ENCODE assay signal across 3 cellular contexts in the genomic region with DNA sequence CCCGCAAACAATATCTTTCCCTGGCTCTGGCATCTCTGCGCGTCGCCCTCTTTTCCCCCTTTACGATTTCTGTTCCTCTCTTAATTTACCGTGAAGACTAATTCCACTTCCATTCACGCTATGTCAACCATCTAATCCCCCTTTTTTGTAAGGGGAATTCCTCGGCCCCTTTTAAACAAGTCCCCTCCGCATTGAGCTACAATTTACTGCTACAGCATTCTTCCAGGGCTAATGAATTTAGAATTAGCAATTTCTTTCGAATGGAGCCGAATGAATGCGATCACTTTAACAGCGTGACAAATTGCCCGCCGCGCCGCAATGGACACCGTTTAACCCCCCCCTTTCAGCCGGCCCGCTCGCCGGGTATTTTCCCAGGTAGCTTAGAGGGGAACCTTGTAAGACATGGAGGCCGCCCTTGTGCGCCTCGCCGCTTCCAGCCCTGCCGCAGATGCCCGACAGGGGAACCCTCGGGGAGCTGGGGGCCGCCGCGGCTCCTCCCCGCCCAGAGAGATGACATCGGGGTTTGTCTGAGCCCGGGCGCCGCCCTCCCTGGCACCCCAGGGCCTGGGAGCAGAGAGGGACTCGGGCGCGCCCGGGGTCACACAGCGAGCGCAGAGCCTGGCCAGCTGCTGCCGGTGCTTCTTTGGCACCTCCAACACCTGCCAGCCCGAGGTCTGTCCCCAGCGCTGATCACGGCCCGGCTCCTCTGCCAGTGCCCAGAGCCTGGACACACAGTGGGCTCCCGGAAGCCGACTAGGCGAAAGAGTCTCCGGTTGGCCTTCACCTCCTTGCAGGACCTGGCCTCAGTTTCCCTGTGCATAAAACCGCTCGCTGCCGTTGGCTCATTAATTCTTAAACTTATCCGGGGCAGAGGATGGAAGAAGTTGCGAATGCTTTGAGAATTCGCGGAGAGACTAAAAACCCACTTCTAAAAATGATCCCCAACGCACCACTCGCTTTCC.
TF ChIP-seq lines count a peak whose summit lies in the region.

No MANE protein-coding gene starts in this region.

TF ChIP-seq in SK-N-SH, 30 proteins besides CTCF, POLR2A, EP300 and RAD21:
- no peak for TF ChIP-seq FOSL2 (IDR thresholded peaks at IDR 0.05; ENCODE audit: borderline replicate concordance, low read depth)
- peak; percentile 91 for TF ChIP-seq EZH2phosphoT487 (IDR thresholded peaks at IDR 0.05; ENCODE audit: borderline replicate concordance, low read depth)

TF ChIP-seq in SK-N-SH treated with all-trans-retinoic acid at 6 μM for 48 hours, 23 proteins besides CTCF, POLR2A, EP300 and RAD21:
- TF ChIP-seq ZC3H10 (CRISPR knock-in tag; IDR thresholded peaks at IDR 0.05): no peak
- TF ChIP-seq OSR1 (CRISPR knock-in tag; IDR thresholded peaks at IDR 0.05): no peak
- TF ChIP-seq ZFP3 (CRISPR knock-in tag; IDR thresholded peaks at IDR 0.05): no peak
- no peak for TF ChIP-seq ZNF565 (CRISPR knock-in tag; conservative IDR thresholded peaks at IDR 0.05; ENCODE audit: low read depth)
- no peak for TF ChIP-seq TCF4 (CRISPR knock-in tag; IDR thresholded peaks at IDR 0.05; ENCODE audit: borderline replicate concordance)
- TF ChIP-seq, protein P1, sequence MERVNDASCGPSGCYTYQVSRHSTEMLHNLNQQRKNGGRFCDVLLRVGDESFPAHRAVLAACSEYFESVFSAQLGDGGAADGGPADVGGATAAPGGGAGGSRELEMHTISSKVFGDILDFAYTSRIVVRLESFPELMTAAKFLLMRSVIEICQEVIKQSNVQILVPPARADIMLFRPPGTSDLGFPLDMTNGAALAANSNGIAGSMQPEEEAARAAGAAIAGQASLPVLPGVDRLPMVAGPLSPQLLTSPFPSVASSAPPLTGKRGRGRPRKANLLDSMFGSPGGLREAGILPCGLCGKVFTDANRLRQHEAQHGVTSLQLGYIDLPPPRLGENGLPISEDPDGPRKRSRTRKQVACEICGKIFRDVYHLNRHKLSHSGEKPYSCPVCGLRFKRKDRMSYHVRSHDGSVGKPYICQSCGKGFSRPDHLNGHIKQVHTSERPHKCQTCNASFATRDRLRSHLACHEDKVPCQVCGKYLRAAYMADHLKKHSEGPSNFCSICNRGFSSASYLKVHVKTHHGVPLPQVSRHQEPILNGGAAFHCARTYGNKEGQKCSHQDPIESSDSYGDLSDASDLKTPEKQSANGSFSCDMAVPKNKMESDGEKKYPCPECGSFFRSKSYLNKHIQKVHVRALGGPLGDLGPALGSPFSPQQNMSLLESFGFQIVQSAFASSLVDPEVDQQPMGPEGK (CRISPR knock-in tag; IDR thresholded peaks at IDR 0.05; ENCODE audit: borderline replicate concordance): no peak
- no peak for TF ChIP-seq PPARA (CRISPR knock-in tag; IDR thresholded peaks at IDR 0.05; ENCODE audit: borderline replicate concordance)
- TF ChIP-seq, protein P2, sequence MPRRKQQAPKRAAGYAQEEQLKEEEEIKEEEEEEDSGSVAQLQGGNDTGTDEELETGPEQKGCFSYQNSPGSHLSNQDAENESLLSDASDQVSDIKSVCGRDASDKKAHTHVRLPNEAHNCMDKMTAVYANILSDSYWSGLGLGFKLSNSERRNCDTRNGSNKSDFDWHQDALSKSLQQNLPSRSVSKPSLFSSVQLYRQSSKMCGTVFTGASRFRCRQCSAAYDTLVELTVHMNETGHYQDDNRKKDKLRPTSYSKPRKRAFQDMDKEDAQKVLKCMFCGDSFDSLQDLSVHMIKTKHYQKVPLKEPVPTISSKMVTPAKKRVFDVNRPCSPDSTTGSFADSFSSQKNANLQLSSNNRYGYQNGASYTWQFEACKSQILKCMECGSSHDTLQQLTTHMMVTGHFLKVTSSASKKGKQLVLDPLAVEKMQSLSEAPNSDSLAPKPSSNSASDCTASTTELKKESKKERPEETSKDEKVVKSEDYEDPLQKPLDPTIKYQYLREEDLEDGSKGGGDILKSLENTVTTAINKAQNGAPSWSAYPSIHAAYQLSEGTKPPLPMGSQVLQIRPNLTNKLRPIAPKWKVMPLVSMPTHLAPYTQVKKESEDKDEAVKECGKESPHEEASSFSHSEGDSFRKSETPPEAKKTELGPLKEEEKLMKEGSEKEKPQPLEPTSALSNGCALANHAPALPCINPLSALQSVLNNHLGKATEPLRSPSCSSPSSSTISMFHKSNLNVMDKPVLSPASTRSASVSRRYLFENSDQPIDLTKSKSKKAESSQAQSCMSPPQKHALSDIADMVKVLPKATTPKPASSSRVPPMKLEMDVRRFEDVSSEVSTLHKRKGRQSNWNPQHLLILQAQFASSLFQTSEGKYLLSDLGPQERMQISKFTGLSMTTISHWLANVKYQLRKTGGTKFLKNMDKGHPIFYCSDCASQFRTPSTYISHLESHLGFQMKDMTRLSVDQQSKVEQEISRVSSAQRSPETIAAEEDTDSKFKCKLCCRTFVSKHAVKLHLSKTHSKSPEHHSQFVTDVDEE (CRISPR knock-in tag; IDR thresholded peaks at IDR 0.05): no peak
- no peak for TF ChIP-seq ESRRG (CRISPR knock-in tag; IDR thresholded peaks at IDR 0.05)
- TF ChIP-seq SNAI2 (CRISPR knock-in tag; IDR thresholded peaks at IDR 0.05): no peak
- no peak for TF ChIP-seq ARNTL (CRISPR knock-in tag; IDR thresholded peaks at IDR 0.05; ENCODE audit: borderline replicate concordance, low read depth)
- TF ChIP-seq ISL1 (CRISPR knock-in tag; IDR thresholded peaks at IDR 0.05): no peak
- TF ChIP-seq ZNF8 (CRISPR knock-in tag; IDR thresholded peaks at IDR 0.05): no peak
- TF ChIP-seq, protein P3, sequence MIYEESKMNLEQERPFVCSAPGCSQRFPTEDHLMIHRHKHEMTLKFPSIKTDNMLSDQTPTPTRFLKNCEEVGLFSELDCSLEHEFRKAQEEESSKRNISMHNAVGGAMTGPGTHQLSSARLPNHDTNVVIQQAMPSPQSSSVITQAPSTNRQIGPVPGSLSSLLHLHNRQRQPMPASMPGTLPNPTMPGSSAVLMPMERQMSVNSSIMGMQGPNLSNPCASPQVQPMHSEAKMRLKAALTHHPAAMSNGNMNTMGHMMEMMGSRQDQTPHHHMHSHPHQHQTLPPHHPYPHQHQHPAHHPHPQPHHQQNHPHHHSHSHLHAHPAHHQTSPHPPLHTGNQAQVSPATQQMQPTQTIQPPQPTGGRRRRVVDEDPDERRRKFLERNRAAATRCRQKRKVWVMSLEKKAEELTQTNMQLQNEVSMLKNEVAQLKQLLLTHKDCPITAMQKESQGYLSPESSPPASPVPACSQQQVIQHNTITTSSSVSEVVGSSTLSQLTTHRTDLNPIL (CRISPR knock-in tag; IDR thresholded peaks at IDR 0.05; ENCODE audit: low read depth): no peak
- TF ChIP-seq TOX (CRISPR knock-in tag; IDR thresholded peaks at IDR 0.05; ENCODE audit: borderline replicate concordance): no peak
- TF ChIP-seq, protein P4, sequence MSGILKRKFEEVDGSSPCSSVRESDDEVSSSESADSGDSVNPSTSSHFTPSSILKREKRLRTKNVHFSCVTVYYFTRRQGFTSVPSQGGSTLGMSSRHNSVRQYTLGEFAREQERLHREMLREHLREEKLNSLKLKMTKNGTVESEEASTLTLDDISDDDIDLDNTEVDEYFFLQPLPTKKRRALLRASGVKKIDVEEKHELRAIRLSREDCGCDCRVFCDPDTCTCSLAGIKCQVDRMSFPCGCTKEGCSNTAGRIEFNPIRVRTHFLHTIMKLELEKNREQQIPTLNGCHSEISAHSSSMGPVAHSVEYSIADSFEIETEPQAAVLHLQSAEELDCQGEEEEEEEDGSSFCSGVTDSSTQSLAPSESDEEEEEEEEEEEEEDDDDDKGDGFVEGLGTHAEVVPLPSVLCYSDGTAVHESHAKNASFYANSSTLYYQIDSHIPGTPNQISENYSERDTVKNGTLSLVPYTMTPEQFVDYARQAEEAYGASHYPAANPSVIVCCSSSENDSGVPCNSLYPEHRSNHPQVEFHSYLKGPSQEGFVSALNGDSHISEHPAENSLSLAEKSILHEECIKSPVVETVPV (CRISPR knock-in tag; IDR thresholded peaks at IDR 0.05): no peak
- TF ChIP-seq RARB (CRISPR knock-in tag; IDR thresholded peaks at IDR 0.05): no peak
TF ChIP-seq in SK-N-SH treated with all-trans-retinoic acid at 6 μM for 48 hours: peak in this region for 0.

TF ChIP-seq in H1, 55 proteins besides CTCF, POLR2A, EP300 and RAD21:
- TF ChIP-seq, protein P5, sequence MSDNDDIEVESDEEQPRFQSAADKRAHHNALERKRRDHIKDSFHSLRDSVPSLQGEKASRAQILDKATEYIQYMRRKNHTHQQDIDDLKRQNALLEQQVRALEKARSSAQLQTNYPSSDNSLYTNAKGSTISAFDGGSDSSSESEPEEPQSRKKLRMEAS (IDR thresholded peaks at IDR 0.05): 0 out of 2 replicates have a peak, but pooled peaks have one; percentile 22
- TF ChIP-seq PHF8 (conservative IDR thresholded peaks at IDR 0.05; ENCODE audit: low read depth, low read length) (no peak), BACH1 (IDR thresholded peaks at IDR 0.05; ENCODE audit: low read length) (no peak), CREB1 (IDR thresholded peaks at IDR 0.05) (0 out of 2 replicates have a peak, but pooled peaks have one; percentile 27), SUZ12 (IDR thresholded peaks at IDR 0.05; ENCODE audit: low read length) (peak; percentile 96), KDM1A (IDR thresholded peaks at IDR 0.05; ENCODE audit: borderline replicate concordance, low read length) (no peak), EZH2 (IDR thresholded peaks at IDR 0.05; ENCODE audit: low read depth, low read length, severe bottlenecking) (peak; percentile 99), SIN3A (conservative IDR thresholded peaks at IDR 0.05 in 1 of 2, IDR thresholded peaks at IDR 0.05 in 1 of 2; ENCODE audit: low read depth in 1 of 2, low read length in 2 of 2) (0 out of 4 replicates have a peak, but pooled peaks of 1 of the 2 experiments have one; percentile 16), TCF12 (IDR thresholded peaks at IDR 0.05; ENCODE audit: low read depth, low read length) (no peak), KDM5A (IDR thresholded peaks at IDR 0.05; ENCODE audit: low read length) (no peak), RNF2 (IDR thresholded peaks at IDR 0.05; ENCODE audit: borderline replicate concordance, low read depth, low read length, missing control alignments, poor library complexity, severe bottlenecking) (peak; percentile 92), SIX5 (IDR thresholded peaks at IDR 0.05; ENCODE audit: low read depth, low read length) (no peak), YY1 (IDR thresholded peaks at IDR 0.05; ENCODE audit: low read depth, low read length) (0 out of 2 replicates have a peak, but pooled peaks have one; percentile 36), POU5F1 (IDR thresholded peaks at IDR 0.05; ENCODE audit: low read depth, low read length) (no peak), HDAC6 (IDR thresholded peaks at IDR 0.05; ENCODE audit: low read depth, low read length) (no peak), KDM4A (IDR thresholded peaks at IDR 0.05; ENCODE audit: low read depth, low read length, severe bottlenecking) (peak; percentile 9), EGR1 (IDR thresholded peaks at IDR 0.05; ENCODE audit: borderline replicate concordance, low read depth, low read length) (no peak), SP2 (IDR thresholded peaks at IDR 0.05; ENCODE audit: low read length) (no peak)
- TF ChIP-seq, protein P6, sequence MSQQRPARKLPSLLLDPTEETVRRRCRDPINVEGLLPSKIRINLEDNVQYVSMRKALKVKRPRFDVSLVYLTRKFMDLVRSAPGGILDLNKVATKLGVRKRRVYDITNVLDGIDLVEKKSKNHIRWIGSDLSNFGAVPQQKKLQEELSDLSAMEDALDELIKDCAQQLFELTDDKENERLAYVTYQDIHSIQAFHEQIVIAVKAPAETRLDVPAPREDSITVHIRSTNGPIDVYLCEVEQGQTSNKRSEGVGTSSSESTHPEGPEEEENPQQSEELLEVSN (IDR thresholded peaks at IDR 0.05): 0 out of 2 replicates have a peak, but pooled peaks have one; percentile 26
- TF ChIP-seq, protein P7, sequence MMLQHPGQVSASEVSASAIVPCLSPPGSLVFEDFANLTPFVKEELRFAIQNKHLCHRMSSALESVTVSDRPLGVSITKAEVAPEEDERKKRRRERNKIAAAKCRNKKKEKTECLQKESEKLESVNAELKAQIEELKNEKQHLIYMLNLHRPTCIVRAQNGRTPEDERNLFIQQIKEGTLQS (IDR thresholded peaks at IDR 0.05; ENCODE audit: insufficient read depth, low read depth, low read length): no peak
TF ChIP-seq in H1: peak in this region for 9.
